Comparison of ENCODE assay signal across 1 cellular context in genomic region chr1:1145547-1145914, GRCh38.
TF ChIP-seq lines count a peak whose summit lies in the region.

No MANE protein-coding gene starts in this region.

TF ChIP-seq in K562, 482 proteins besides CTCF, POLR2A, EP300 and RAD21:
- TF ChIP-seq, protein P1, sequence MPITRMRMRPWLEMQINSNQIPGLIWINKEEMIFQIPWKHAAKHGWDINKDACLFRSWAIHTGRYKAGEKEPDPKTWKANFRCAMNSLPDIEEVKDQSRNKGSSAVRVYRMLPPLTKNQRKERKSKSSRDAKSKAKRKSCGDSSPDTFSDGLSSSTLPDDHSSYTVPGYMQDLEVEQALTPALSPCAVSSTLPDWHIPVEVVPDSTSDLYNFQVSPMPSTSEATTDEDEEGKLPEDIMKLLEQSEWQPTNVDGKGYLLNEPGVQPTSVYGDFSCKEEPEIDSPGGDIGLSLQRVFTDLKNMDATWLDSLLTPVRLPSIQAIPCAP (CRISPR knock-in tag; IDR thresholded peaks at IDR 0.05; ENCODE audit: borderline replicate concordance) = no peak
- TF ChIP-seq ZNF717 (CRISPR knock-in tag; IDR thresholded peaks at IDR 0.05) = no peak
- TF ChIP-seq NR2C2 (CRISPR knock-in tag; IDR thresholded peaks at IDR 0.05) = no peak
- TF ChIP-seq NR2C2 (tag; IDR thresholded peaks at IDR 0.05) = peak; percentile 73; the same call in 1 of the 2 replicates
- peak; percentile 49; the same call in 1 of the 2 replicates for TF ChIP-seq ESRRA (IDR thresholded peaks at IDR 0.05; ENCODE audit: borderline replicate concordance, low read depth)
- TF ChIP-seq PCBP1 (IDR thresholded peaks at IDR 0.05; ENCODE audit: low read depth, low read length, poor library complexity, severe bottlenecking) = peak; percentile 56
- TF ChIP-seq ZNF79 (CRISPR knock-in tag; IDR thresholded peaks at IDR 0.05; ENCODE audit: low read depth) = no peak
- TF ChIP-seq JUNB (CRISPR knock-in tag; conservative IDR thresholded peaks at IDR 0.05) = no peak
- TF ChIP-seq MAX (CRISPR knock-in tag; IDR thresholded peaks at IDR 0.05) = peak; percentile 23; the same call in 1 of the 2 replicates
- no peak for TF ChIP-seq CHD2 (IDR thresholded peaks at IDR 0.05; ENCODE audit: low read depth, low read length)
- peak; percentile 86 for TF ChIP-seq NR2C1 (IDR thresholded peaks at IDR 0.05)
- TF ChIP-seq NR2C1 (tag; IDR thresholded peaks at IDR 0.05) = peak; percentile 87
- TF ChIP-seq, protein P2, sequence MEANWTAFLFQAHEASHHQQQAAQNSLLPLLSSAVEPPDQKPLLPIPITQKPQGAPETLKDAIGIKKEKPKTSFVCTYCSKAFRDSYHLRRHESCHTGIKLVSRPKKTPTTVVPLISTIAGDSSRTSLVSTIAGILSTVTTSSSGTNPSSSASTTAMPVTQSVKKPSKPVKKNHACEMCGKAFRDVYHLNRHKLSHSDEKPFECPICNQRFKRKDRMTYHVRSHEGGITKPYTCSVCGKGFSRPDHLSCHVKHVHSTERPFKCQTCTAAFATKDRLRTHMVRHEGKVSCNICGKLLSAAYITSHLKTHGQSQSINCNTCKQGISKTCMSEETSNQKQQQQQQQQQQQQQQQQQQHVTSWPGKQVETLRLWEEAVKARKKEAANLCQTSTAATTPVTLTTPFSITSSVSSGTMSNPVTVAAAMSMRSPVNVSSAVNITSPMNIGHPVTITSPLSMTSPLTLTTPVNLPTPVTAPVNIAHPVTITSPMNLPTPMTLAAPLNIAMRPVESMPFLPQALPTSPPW (CRISPR knock-in tag; IDR thresholded peaks at IDR 0.05) = 0 out of 2 replicates have a peak, but pooled peaks have one; percentile 24
- TF ChIP-seq ZBTB7A (IDR thresholded peaks at IDR 0.05; ENCODE audit: borderline replicate concordance, control insufficient read depth, low read depth, low read length) = peak; percentile 3; the same call in 1 of the 2 replicates
